ENCODE assay signal across 2 cellular contexts in genomic region chr2:42547446-42548295, GRCh38.
TF ChIP-seq lines count a peak whose summit lies in the region.

No MANE protein-coding gene starts in this region.

TF ChIP-seq in HepG2, 621 proteins besides CTCF, POLR2A, EP300 and RAD21:
- TF ChIP-seq ZBTB33 (CRISPR knock-in tag; IDR thresholded peaks at IDR 0.05) = 0 out of 2 replicates have a peak, but pooled peaks have one; percentile 30
- TF ChIP-seq FOXO4 (CRISPR knock-in tag; conservative IDR thresholded peaks at IDR 0.05) = no peak
- no peak for TF ChIP-seq GABPB1 (CRISPR knock-in tag; IDR thresholded peaks at IDR 0.05)
- no peak for TF ChIP-seq ZNF792 (CRISPR knock-in tag; IDR thresholded peaks at IDR 0.05)
- no peak for TF ChIP-seq NR0B2 (CRISPR knock-in tag; IDR thresholded peaks at IDR 0.05)
- TF ChIP-seq SMYD3 (CRISPR knock-in tag; IDR thresholded peaks at IDR 0.05) = no peak
- no peak for TF ChIP-seq NFKB2 (CRISPR knock-in tag; IDR thresholded peaks at IDR 0.05; ENCODE audit: borderline replicate concordance)

TF ChIP-seq in H1, 55 proteins besides CTCF, POLR2A, EP300 and RAD21:
- no peak for TF ChIP-seq TBP (IDR thresholded peaks at IDR 0.05; ENCODE audit: low read depth, low read length)
